23 cellular contexts compared by ENCODE assay signal in genomic region chr10:46037107-46037900, GRCh38. TPM values are rescaled to one million over a fixed set of nuclear protein-coding genes. Genes with fewer than 3 reads are reported as not detected.
A peak's percentile ranks its signal among the peaks of the same experiment; 100 is the strongest.
DNase-seq lines count a peak whose midpoint lies in the region; ATAC-seq, FAIRE-seq and TF ChIP-seq lines count a peak whose summit lies in the region.
"Had no signal": no experiment of that assay in that cellular context is flagged by ENCODE, and none has a peak within 500 bp of the region (broad histone marks: within the 10 kb centered on the region; RNA-seq: fewer than 3 reads in every experiment).

No MANE protein-coding gene starts in this region.

- peak overlapping the region; percentile 27 for H3K4ac ChIP-seq in H1 (replicated peaks; ENCODE audit: insufficient read length, low read depth, low read length)

- H3K4me2 ChIP-seq in Karpas-422 (ENCODE audit: low read depth, low read length, poor library complexity, severe bottlenecking), result no peak overlapping the region
- H3K4me2 ChIP-seq in H1 (ENCODE audit: insufficient read depth in 1 of 2, low read depth in 2 of 2, low read length in 2 of 2), result no peak overlapping the region

- no peak overlapping the region; the same call in 1 of the 2 replicates for H3K18ac ChIP-seq in H1 (ENCODE audit: extremely low read depth, low read length)

- DNase-seq in Karpas-422 (peak; percentile 42), H1 (ENCODE audit: low read depth in 1 of 2, low spot score in 2 of 2) (no peak), left kidney (ENCODE audit: low read depth, low spot score) (peak; percentile 94), cerebellar cortex (ENCODE audit: low spot score) (no peak)
- DNase-seq in activated T-helper 1 cell treated with anti-CD3 and anti-CD28 coated beads, Interleukin-12 subunit alpha, Interleukin-12 subunit beta, Interleukin-2, Interleukin-4 antibody, amounts not matched to agents 30 ng/mL and 10 ng/mL and 1 ng/mL, durations not matched to agents 14 hours and 24 hours and 36 hours (ENCODE audit: low spot score), result no peak
- DNase-seq: ACHN; BE2C; C1 segment of cervical spinal cord; CD4-positive, CD25-positive, alpha-beta regulatory T cell; CD8-positive, alpha-beta memory T cell; COR-L47; DMS 273 treated with DMSO at 0.1 percent for 48 hours; DMS53; DND-41; EL; GM23248 had no signal

- H4K5ac ChIP-seq in H1 (ENCODE audit: insufficient read length, low read depth, low read length), result no peak overlapping the region

- H3K4me1 ChIP-seq in Karpas-422 (ENCODE audit: low read length), result peaks cover 8% of the 10 kb centered on the region
- no peaks in the 10 kb centered on the region for H3K4me1 ChIP-seq in H1 (replicated peaks in 1 of 4; ENCODE audit: control insufficient read depth in 3 of 4, insufficient read depth in 4 of 4, low read length in 3 of 4)
- H3K4me1 ChIP-seq: BE2C had no signal

- no peak for ATAC-seq in HG02588 (IDR thresholded peaks at IDR 0.05; ENCODE audit: unreplicated experiment)
- ATAC-seq: GM12878 had no signal

- H3K9ac ChIP-seq in Karpas-422 (ENCODE audit: low read length), result no peak overlapping the region
- H3K9ac ChIP-seq in H1 (replicated peaks in 1 of 4; ENCODE audit: extremely low read depth in 1 of 4, low read depth in 3 of 4, low read length in 3 of 4), result no peak overlapping the region
- H3K9ac ChIP-seq: GM23248 had no signal

- H3K56ac ChIP-seq in H1 (replicated peaks; ENCODE audit: insufficient read length, low read depth, low read length), result no peak overlapping the region

- no peak overlapping the region for H2BK20ac ChIP-seq in H1 (ENCODE audit: low read length)

- H3K79me2 ChIP-seq in Karpas-422 (ENCODE audit: low read length) (no peaks in the 10 kb centered on the region), H1 (ENCODE audit: control insufficient read depth in 1 of 2, insufficient read depth in 2 of 2, low read length in 2 of 2) (no peaks in the 10 kb centered on the region)

- H4K8ac ChIP-seq in H1 (ENCODE audit: extremely low read depth, insufficient read depth, low read length), result no peak overlapping the region

- no peak overlapping the region for H3K27ac Mint-ChIP-seq in activated T-helper 1 cell treated with anti-CD3 and anti-CD28 coated beads, Interleukin-12 subunit alpha, Interleukin-12 subunit beta, Interleukin-2, Interleukin-4 antibody, amounts not matched to agents 30 ng/mL and 10 ng/mL and 1 ng/mL, durations not matched to agents 14 hours and 24 hours and 36 hours
- H3K27ac Mint-ChIP-seq: CD8-positive, alpha-beta memory T cell had no signal

- H3K9me3 Mint-ChIP-seq in activated T-helper 1 cell treated with anti-CD3 and anti-CD28 coated beads, Interleukin-12 subunit alpha, Interleukin-12 subunit beta, Interleukin-2, Interleukin-4 antibody, amounts not matched to agents 30 ng/mL and 10 ng/mL and 1 ng/mL, durations not matched to agents 14 hours and 24 hours and 36 hours, result no peaks in the 10 kb centered on the region
- H3K9me3 Mint-ChIP-seq: CD8-positive, alpha-beta memory T cell had no signal

- TF ChIP-seq POLR2A in H1 (IDR thresholded peaks at IDR 0.05; ENCODE audit: control extremely low read depth in 1 of 2, low read depth in 2 of 2, low read length in 2 of 2), result no peak

- no peak for TF ChIP-seq EP300 in H1 (IDR thresholded peaks at IDR 0.05; ENCODE audit: borderline replicate concordance in 1 of 2, low read depth in 2 of 2, low read length in 2 of 2)

- H3K79me1 ChIP-seq in H1 (ENCODE audit: low read depth, low read length), result no peaks in the 10 kb centered on the region

- CTCF ChIA-PET in H1 (lab: Charles Lee; ENCODE audit: partially characterized antibody), result interaction anchor here (0.6 to 2.1 kb wide), 5 partner anchors 8 to 584 kb away, joined by 3 to 8 read pairs (median 3); no protein-coding TSS in a partner anchor

- H3K9me3 ChIP-seq in Karpas-422 (ENCODE audit: low read length) (no peaks in the 10 kb centered on the region), H1 (ENCODE audit: insufficient read depth in 2 of 2, low read depth in 1 of 2, low read length in 1 of 2) (no peaks in the 10 kb centered on the region)
- H3K9me3 ChIP-seq: BE2C had no signal

- no peaks in the 10 kb centered on the region for H4K20me1 ChIP-seq in Karpas-422 (ENCODE audit: insufficient read depth, low read depth, low read length)
- H4K20me1 ChIP-seq in H1 (replicated peaks in 1 of 2; ENCODE audit: control insufficient read depth in 1 of 2, insufficient read depth in 2 of 2, low read length in 2 of 2), result no peaks in the 10 kb centered on the region

- POLR2A ChIA-PET in H1 (lab: Charles Lee; ENCODE audit: partially characterized antibody), result no interaction called here

- no peaks in the 10 kb centered on the region for H3K36me3 Mint-ChIP-seq in activated T-helper 1 cell treated with anti-CD3 and anti-CD28 coated beads, Interleukin-12 subunit alpha, Interleukin-12 subunit beta, Interleukin-2, Interleukin-4 antibody, amounts not matched to agents 30 ng/mL and 10 ng/mL and 1 ng/mL, durations not matched to agents 14 hours and 24 hours and 36 hours (ENCODE audit: low read depth)
- H3K36me3 Mint-ChIP-seq: CD4-positive, CD25-positive, alpha-beta regulatory T cell; CD8-positive, alpha-beta memory T cell had no signal

- TF ChIP-seq RAD21 in H1 (IDR thresholded peaks at IDR 0.05 in 1 of 2, conservative IDR thresholded peaks at IDR 0.05 in 1 of 2; ENCODE audit: low read depth in 2 of 2, low read length in 2 of 2), result no peak

- H3K27me3 Mint-ChIP-seq in activated T-helper 1 cell treated with anti-CD3 and anti-CD28 coated beads, Interleukin-12 subunit alpha, Interleukin-12 subunit beta, Interleukin-2, Interleukin-4 antibody, amounts not matched to agents 30 ng/mL and 10 ng/mL and 1 ng/mL, durations not matched to agents 14 hours and 24 hours and 36 hours (ENCODE audit: insufficient read depth), result peaks cover 5% of the 10 kb centered on the region

- no peak for FAIRE-seq in H1 (lab: Jason Lieb, UNC)
- FAIRE-seq: A204.1, GM12878, GM19239, H54 had no signal

- intact Hi-C loops in activated T-helper 1 cell treated with anti-CD3 and anti-CD28 coated beads, Interleukin-12 subunit alpha, Interleukin-12 subunit beta, Interleukin-2, Interleukin-4 antibody, amounts not matched to agents 30 ng/mL and 10 ng/mL and 1 ng/mL, durations not matched to agents 14 hours and 24 hours and 36 hours (cut with micrococcal nuclease), result no loop called here

- peaks cover 5% of the 10 kb centered on the region for H3K4me1 Mint-ChIP-seq in activated T-helper 1 cell treated with anti-CD3 and anti-CD28 coated beads, Interleukin-12 subunit alpha, Interleukin-12 subunit beta, Interleukin-2, Interleukin-4 antibody, amounts not matched to agents 30 ng/mL and 10 ng/mL and 1 ng/mL, durations not matched to agents 14 hours and 24 hours and 36 hours (ENCODE audit: low read depth)
- H3K4me1 Mint-ChIP-seq: CD4-positive, CD25-positive, alpha-beta regulatory T cell; CD8-positive, alpha-beta memory T cell had no signal

- H3K27ac ChIP-seq in Karpas-422 (ENCODE audit: low read length), result no peak overlapping the region
- H3K27ac ChIP-seq in H1 (ENCODE audit: low read depth, low read length), result no peak overlapping the region
- H3K27ac ChIP-seq: GM23248 had no signal

- H2BK15ac ChIP-seq in H1 (ENCODE audit: low read length), result no peak overlapping the region

- no peak overlapping the region for H3K23ac ChIP-seq in H1 (ENCODE audit: insufficient read length)

- H2BK5ac ChIP-seq in H1 (ENCODE audit: low read depth, low read length), result no peak overlapping the region

- H3K23me2 ChIP-seq in H1 (ENCODE audit: low read depth, low read length), result no peaks in the 10 kb centered on the region

- no peak overlapping the region for H2BK120ac ChIP-seq in H1 (replicated peaks; ENCODE audit: low read depth, low read length)

- TF ChIP-seq CTCF in H1 (IDR thresholded peaks at IDR 0.05; ENCODE audit: control extremely low read depth in 1 of 3, insufficient read depth in 1 of 3, low read depth in 1 of 3, low read length in 3 of 3), result no peak

- H3K27me3 ChIP-seq in Karpas-422 (ENCODE audit: low read length) (no peaks in the 10 kb centered on the region), H1 (replicated peaks in 1 of 4; ENCODE audit: control insufficient read depth in 3 of 4, extremely low read depth in 1 of 4, insufficient read depth in 3 of 4, low read length in 3 of 4) (no peaks in the 10 kb centered on the region)
- H3K27me3 ChIP-seq: BE2C had no signal

- H3K36me3 ChIP-seq in Karpas-422 (ENCODE audit: insufficient read depth, low read length) (no peaks in the 10 kb centered on the region), H1 (ENCODE audit: control insufficient read depth in 2 of 4, insufficient read depth in 4 of 4, low read length in 3 of 4) (no peaks in the 10 kb centered on the region)
- H3K36me3 ChIP-seq: BE2C had no signal

- no peak overlapping the region for H2AK5ac ChIP-seq in H1 (ENCODE audit: low read depth, low read length)

- no peak overlapping the region for H3K14ac ChIP-seq in H1 (ENCODE audit: insufficient read length)

- H2AFZ ChIP-seq in Karpas-422 (ENCODE audit: low read length), result no peak overlapping the region
- no peak overlapping the region for H2AFZ ChIP-seq in H1 (ENCODE audit: low read length)
- H2AFZ ChIP-seq: GM23248 had no signal

- H3K4me3 ChIP-seq in Karpas-422 (ENCODE audit: low read length) (no peak overlapping the region), H1 (ENCODE audit: extremely low read depth in 1 of 4, insufficient read depth in 2 of 4, low read depth in 3 of 4, low read length in 4 of 4) (no peak overlapping the region)
- H3K4me3 ChIP-seq: GM12878, GM23248 had no signal

- H4K91ac ChIP-seq in H1 (replicated peaks; ENCODE audit: insufficient read length, low read length), result no peak overlapping the region

- no peak overlapping the region for H3K4me3 Mint-ChIP-seq in activated T-helper 1 cell treated with anti-CD3 and anti-CD28 coated beads, Interleukin-12 subunit alpha, Interleukin-12 subunit beta, Interleukin-2, Interleukin-4 antibody, amounts not matched to agents 30 ng/mL and 10 ng/mL and 1 ng/mL, durations not matched to agents 14 hours and 24 hours and 36 hours
- H3K4me3 Mint-ChIP-seq: CD4-positive, CD25-positive, alpha-beta regulatory T cell; CD8-positive, alpha-beta memory T cell had no signal

- H2BK12ac ChIP-seq in H1 (ENCODE audit: low read depth, low read length), result no peak overlapping the region

- WGBS in H1 (ENCODE audit: extremely low coverage in 1 of 2, insufficient coverage in 1 of 2, insufficient read length in 1 of 2, insufficient replicate concordance in 2 of 2, low coverage in 1 of 2, low lambda C conversion rate in 2 of 2, missing lambda C conversion rate in 1 of 2), 2 experiments, result 86% methylated on average over 8 of the region's 8 CpGs; no CpG with 5 or more reads in 1 of the 2 experiments

- no peaks in the 10 kb centered on the region for H3K9me2 ChIP-seq in Karpas-422 (replicated peaks; ENCODE audit: insufficient read depth, low read length)

RNA-seq across cellular contexts. Expression of gene NCOA4, which starts 6.9 kb away (rescaled TPM):
- total RNA-seq in Karpas-422 (2014; rRNA removed; shearing (Covaris generic); ENCODE audit: low replicate concordance), result 81.1 and 116 TPM in 2 replicates
- 63.7 and 65.2 TPM in 2 replicates for total RNA-seq in H1 (2021; fragmentation: NEBNext Ultra II Directional; extraction: Animal tissue kit (Norgen Biotek cat#: 25700))
- polyA plus RNA-seq in H1 (2011; rRNA removed), result 19.8 and 28.9 TPM in 2 replicates
- polyA plus RNA-seq in H1 (2011; cell fraction: cytosol; rRNA removed), result 39.3 TPM
- 21.7 TPM for polyA plus RNA-seq in H1 (2011; cell fraction: nucleus; rRNA removed)
- polyA plus RNA-seq in H1 (2012, experiment 1 of 2), result 32.7 to 46.6 TPM (median 37.7 TPM) in 4 replicates
- polyA plus RNA-seq in H1 (2012, experiment 2 of 2), result 4.5 TPM
- polyA plus RNA-seq in H1 (2013, experiment 1 of 2), result 39.2 TPM
- polyA plus RNA-seq in H1 (2013, experiment 2 of 2), result 37.6 TPM
- 100 and 135 TPM in 2 replicates for polyA minus RNA-seq in H1 (2011; rRNA and poly(A)+ RNA removed)
- 39.9 TPM for polyA minus RNA-seq in H1 (2011; cell fraction: cytosol; rRNA and poly(A)+ RNA removed)
- 31.0 TPM for polyA minus RNA-seq in H1 (2011; cell fraction: nucleus; rRNA and poly(A)+ RNA removed)
- total RNA-seq in activated T-helper 1 cell treated with anti-CD3 and anti-CD28 coated beads, Interleukin-12 subunit alpha, Interleukin-12 subunit beta, Interleukin-2, Interleukin-4 antibody, amounts not matched to agents 30 ng/mL and 10 ng/mL and 1 ng/mL, durations not matched to agents 14 hours and 24 hours and 36 hours, result 101 and 102 TPM in 2 replicates

RNA-seq across cellular contexts. Expression of gene MSMB, which starts 8.8 kb away (rescaled TPM):
- not detected in 2 replicates for total RNA-seq in Karpas-422 (2014; rRNA removed; shearing (Covaris generic); ENCODE audit: low replicate concordance)
- not detected in 2 replicates for total RNA-seq in H1 (2021; fragmentation: NEBNext Ultra II Directional; extraction: Animal tissue kit (Norgen Biotek cat#: 25700))
- polyA plus RNA-seq in H1 (2011; rRNA removed), result not detected in 2 replicates
- polyA plus RNA-seq in H1 (2011; cell fraction: cytosol; rRNA removed), result not detected
- polyA plus RNA-seq in H1 (2011; cell fraction: nucleus; rRNA removed), result not detected
- polyA plus RNA-seq in H1 (2012, experiment 1 of 2), result not detected in 4 replicates
- not detected for polyA plus RNA-seq in H1 (2012, experiment 2 of 2)
- not detected for polyA plus RNA-seq in H1 (2013, experiment 1 of 2)
- polyA plus RNA-seq in H1 (2013, experiment 2 of 2), result not detected
- not detected in 2 replicates for polyA minus RNA-seq in H1 (2011; rRNA and poly(A)+ RNA removed)
- polyA minus RNA-seq in H1 (2011; cell fraction: cytosol; rRNA and poly(A)+ RNA removed), result not detected
- not detected for polyA minus RNA-seq in H1 (2011; cell fraction: nucleus; rRNA and poly(A)+ RNA removed)
- not detected in 2 replicates for total RNA-seq in activated T-helper 1 cell treated with anti-CD3 and anti-CD28 coated beads, Interleukin-12 subunit alpha, Interleukin-12 subunit beta, Interleukin-2, Interleukin-4 antibody, amounts not matched to agents 30 ng/mL and 10 ng/mL and 1 ng/mL, durations not matched to agents 14 hours and 24 hours and 36 hours
- total RNA-seq: CD4-positive, CD25-positive, alpha-beta regulatory T cell; CD8-positive, alpha-beta memory T cell; G401; GM12878; GM23248; HT-29 had no signal
- polyA plus RNA-seq: CD4-positive, CD25-positive, alpha-beta regulatory T cell; CD8-positive, alpha-beta memory T cell; GM12878; GM23248 had no signal

Comparison
In these comparisons a context has a peak if more than half of its experiments do, and no peak if none do; other contexts are left out.
1. DNase-seq: peak in Karpas-422 (single experiment) and left kidney (single experiment); none in H1 (0 of 2), cerebellar cortex (single experiment) and activated T-helper 1 cell treated with anti-CD3 and anti-CD28 coated beads, Interleukin-12 subunit alpha, Interleukin-12 subunit beta, Interleukin-2, Interleukin-4 antibody, amounts not matched to agents 30 ng/mL and 10 ng/mL and 1 ng/mL, durations not matched to agents 14 hours and 24 hours and 36 hours (single experiment).